20 cellular contexts compared by ENCODE assay signal in genomic region chr10:95506056-95506737, GRCh38. TPM values are rescaled to one million over a fixed set of nuclear protein-coding genes. Genes with fewer than 3 reads are reported as not detected.
A peak's percentile ranks its signal among the peaks of the same experiment; 100 is the strongest.
DNase-seq lines count a peak whose midpoint lies in the region; ATAC-seq, FAIRE-seq and TF ChIP-seq lines count a peak whose summit lies in the region.
"Had no signal": no experiment of that assay in that cellular context is flagged by ENCODE, and none has a peak within 500 bp of the region (broad histone marks: within the 10 kb centered on the region; RNA-seq: fewer than 3 reads in every experiment).

No MANE protein-coding gene starts in this region.

- H3K27ac ChIP-seq in astrocyte (ENCODE audit: low read depth, low read length) = no peak overlapping the region
- H3K27ac ChIP-seq in stomach smooth muscle (ENCODE audit: low read length) = peak overlapping the region; percentile 94
- H3K27ac ChIP-seq in hepatocyte = no peak overlapping the region
- H3K27ac ChIP-seq: PC-9, SJCRH30 had no signal

- no peak for FAIRE-seq in astrocyte (lab: Jason Lieb, UNC)

- H3K4me3 ChIP-seq in astrocyte (ENCODE audit: insufficient read depth, low read depth, low read length) = no peak overlapping the region
- no peak overlapping the region for H3K4me3 ChIP-seq in stomach smooth muscle (ENCODE audit: low read length in 2 of 2)
- H3K4me3 ChIP-seq in hepatocyte = no peak overlapping the region
- H3K4me3 ChIP-seq: MG63, PC-9, SJCRH30 had no signal

- intact Hi-C loops in Calu3 (cut with micrococcal nuclease; ENCODE audit: unreplicated experiment) = no loop called here

- peaks cover 13% of the 10 kb centered on the region for H3K4me1 Mint-ChIP-seq in astrocyte (ENCODE audit: low read depth, unreplicated experiment)
- no peaks in the 10 kb centered on the region for H3K4me1 Mint-ChIP-seq in Calu3 (ENCODE audit: low read depth, unreplicated experiment)
- H3K4me1 Mint-ChIP-seq: activated CD4-positive, alpha-beta memory T cell treated with anti-CD3 and anti-CD28 coated beads, Interleukin-2, amount 10 ng/mL, durations not matched to agents 7 days and 5 days; central memory CD8-positive, alpha-beta T cell had no signal

- H3K36me3 Mint-ChIP-seq in astrocyte (ENCODE audit: low read depth, unreplicated experiment) = no peaks in the 10 kb centered on the region
- H3K36me3 Mint-ChIP-seq in Calu3 (ENCODE audit: insufficient read depth, unreplicated experiment) = no peaks in the 10 kb centered on the region
- H3K36me3 Mint-ChIP-seq: CD8-positive, alpha-beta T cell had no signal

- no peak overlapping the region for H3K9ac ChIP-seq in astrocyte (ENCODE audit: low read length)
- H3K9ac ChIP-seq in stomach smooth muscle (ENCODE audit: low read length in 2 of 2) = peak overlapping the region; percentile 51 to 58

- H3K9me3 Mint-ChIP-seq in astrocyte (ENCODE audit: unreplicated experiment) (no peaks in the 10 kb centered on the region), Calu3 (ENCODE audit: low read depth, unreplicated experiment) (no peaks in the 10 kb centered on the region)
- H3K9me3 Mint-ChIP-seq: activated CD4-positive, alpha-beta memory T cell treated with anti-CD3 and anti-CD28 coated beads, Interleukin-2, amount 10 ng/mL, durations not matched to agents 7 days and 5 days; CD8-positive, alpha-beta T cell; central memory CD8-positive, alpha-beta T cell had no signal

- POLR2A ChIA-PET in HEK293T (lab: Yijun Ruan, JAX) = no interaction called here

- no peak for TF ChIP-seq CTCF in astrocyte (IDR thresholded peaks at IDR 0.05; ENCODE audit: insufficient read depth, low read depth, low read length)
- no peak for TF ChIP-seq CTCF in hepatocyte (IDR thresholded peaks at IDR 0.05; ENCODE audit: poor library complexity)
- no peak for TF ChIP-seq CTCF in Calu3 (IDR thresholded peaks at IDR 0.05; ENCODE audit: unreplicated experiment)

- no peaks in the 10 kb centered on the region for H3K9me2 ChIP-seq in hepatocyte (replicated peaks; ENCODE audit: insufficient read depth)

- ATAC-seq in left lobe of liver = peak; percentile 6
- ATAC-seq: CD8-positive, alpha-beta T cell; left colon had no signal

- H3K4me3 Mint-ChIP-seq in astrocyte (ENCODE audit: unreplicated experiment) (no peak overlapping the region), Calu3 (ENCODE audit: low read depth, unreplicated experiment) (no peak overlapping the region)
- H3K4me3 Mint-ChIP-seq: activated CD4-positive, alpha-beta memory T cell treated with anti-CD3 and anti-CD28 coated beads, Interleukin-2, amount 10 ng/mL, durations not matched to agents 7 days and 5 days; CD8-positive, alpha-beta T cell; central memory CD8-positive, alpha-beta T cell had no signal

- H3K4me1 ChIP-seq in astrocyte (ENCODE audit: insufficient read depth, low read length) = peaks cover 12% of the 10 kb centered on the region
- H3K4me1 ChIP-seq in stomach smooth muscle (ENCODE audit: control insufficient read depth, insufficient read depth, low read length) = peaks cover 83% of the 10 kb centered on the region
- H3K4me1 ChIP-seq in hepatocyte (ENCODE audit: insufficient read depth) = peaks cover 22% of the 10 kb centered on the region
- H3K4me1 ChIP-seq: SJCRH30 had no signal

- H3K79me2 ChIP-seq in astrocyte (ENCODE audit: insufficient read depth, low read length) = no peaks in the 10 kb centered on the region
- H3K79me2 ChIP-seq in hepatocyte = peaks cover 60% of the 10 kb centered on the region

- BruUV-seq in Calu3 (replicated peaks; lab: Mats Ljungman, UMichigan) = no TSS peak

- WGBS in hepatocyte (ENCODE audit: low lambda C conversion rate, missing lambda C conversion rate) = 80% methylated on average over 2 of the region's 2 CpGs

- H3K36me3 ChIP-seq in astrocyte (ENCODE audit: insufficient read depth, low read length) (no peaks in the 10 kb centered on the region), stomach smooth muscle (ENCODE audit: control insufficient read depth in 2 of 2, insufficient read depth in 2 of 2, low read length in 2 of 2) (peaks cover 2% of the 10 kb centered on the region in 2 donors), hepatocyte (replicated peaks; ENCODE audit: insufficient read depth, low read depth) (no peaks in the 10 kb centered on the region)
- H3K36me3 ChIP-seq: MG63, SJCRH30 had no signal

- H3K4me2 ChIP-seq in astrocyte (ENCODE audit: low read length) (no peak overlapping the region), hepatocyte (no peak overlapping the region)
- H3K4me2 ChIP-seq: PC-9 had no signal

- CTCF ChIA-PET in HEK293T (lab: Yijun Ruan, JAX) = no interaction called here
- CTCF ChIA-PET in Calu3 (lab: Charles Lee) = no interaction called here

- H2AFZ ChIP-seq in astrocyte (ENCODE audit: low read depth, low read length) (no peak overlapping the region), hepatocyte (no peak overlapping the region)
- H2AFZ ChIP-seq: PC-9 had no signal

- no peak for DNase-seq in HEK293T (ENCODE audit: extremely low spot score)
- DNase-seq in astrocyte (ENCODE audit: low read depth) = peak; percentile 47
- no peak for DNase-seq in left lobe of liver (ENCODE audit: low spot score)
- DNase-seq in hepatocyte (ENCODE audit: low spot score) = no peak
- DNase-seq in Calu3 = no peak
- no peak for DNase-seq in activated CD4-positive, alpha-beta T cell treated with anti-CD3 and anti-CD28 coated beads for 48 hours
- DNase-seq: activated CD4-positive, alpha-beta memory T cell treated with anti-CD3 and anti-CD28 coated beads, Interleukin-2, amount 10 ng/mL, durations not matched to agents 7 days and 5 days; activated gamma-delta T cell; activated T-cell treated with anti-CD3 and anti-CD28 coated beads for 4 hours; CD8-positive, alpha-beta T cell; DMS53; erythroblast; left colon; MG63; NCI-H748 treated with DMSO at 0.1 percent for 48 hours; PC-9; SJCRH30; substantia nigra had no signal

- H3K27me3 Mint-ChIP-seq in astrocyte (ENCODE audit: low read depth, unreplicated experiment) (peaks cover 4% of the 10 kb centered on the region), Calu3 (ENCODE audit: unreplicated experiment) (no peaks in the 10 kb centered on the region)

- H3K27me3 ChIP-seq in astrocyte (ENCODE audit: insufficient read depth, low read length) (no peaks in the 10 kb centered on the region), stomach smooth muscle (ENCODE audit: control insufficient read depth in 1 of 2, insufficient read depth in 2 of 2, low read length in 2 of 2) (no peaks in the 10 kb centered on the region), hepatocyte (no peaks in the 10 kb centered on the region)
- H3K27me3 ChIP-seq: MG63, SJCRH30 had no signal

- no peaks in the 10 kb centered on the region for H3K9me3 ChIP-seq in astrocyte (ENCODE audit: insufficient read depth, low read depth, low read length)
- no peaks in the 10 kb centered on the region for H3K9me3 ChIP-seq in stomach smooth muscle (ENCODE audit: control insufficient read depth in 2 of 2, low read length in 2 of 2)
- H3K9me3 ChIP-seq in hepatocyte (ENCODE audit: low read depth) = no peaks in the 10 kb centered on the region
- H3K9me3 ChIP-seq: MG63, SJCRH30 had no signal

- no peak overlapping the region for H3K27ac Mint-ChIP-seq in astrocyte (ENCODE audit: unreplicated experiment)
- no peak overlapping the region for H3K27ac Mint-ChIP-seq in Calu3 (ENCODE audit: unreplicated experiment)
- H3K27ac Mint-ChIP-seq: activated CD4-positive, alpha-beta memory T cell treated with anti-CD3 and anti-CD28 coated beads, Interleukin-2, amount 10 ng/mL, durations not matched to agents 7 days and 5 days; CD8-positive, alpha-beta T cell had no signal

- H4K20me1 ChIP-seq in astrocyte (ENCODE audit: insufficient read depth, low read length) (no peaks in the 10 kb centered on the region), hepatocyte (ENCODE audit: insufficient read depth, poor library complexity, severe bottlenecking) (no peaks in the 10 kb centered on the region)

TF ChIP-seq in HEK293T, 16 proteins besides CTCF, POLR2A, EP300 and RAD21:
- peak; percentile 24; the same call in 1 of the 2 replicates for TF ChIP-seq PKNOX1 (IDR thresholded peaks at IDR 0.05)
- TF ChIP-seq FOXA1 (IDR thresholded peaks at IDR 0.05) = no peak
- no peak for TF ChIP-seq HDGF (IDR thresholded peaks at IDR 0.05; ENCODE audit: borderline replicate concordance)
- TF ChIP-seq ARNT (IDR thresholded peaks at IDR 0.05) = no peak
- TF ChIP-seq LEF1 (IDR thresholded peaks at IDR 0.05; ENCODE audit: borderline replicate concordance) = no peak
- no peak for TF ChIP-seq TARDBP (IDR thresholded peaks at IDR 0.05)

RNA-seq across cellular contexts. Expression of gene SORBS1, which starts 55.0 kb away (rescaled TPM):
- total RNA-seq in astrocyte = 5.1 and 6.0 TPM in 2 replicates
- 57.9 TPM for total RNA-seq in left lobe of liver
- total RNA-seq in hepatocyte = 33.1 and 40.2 TPM in 2 replicates
- polyA plus RNA-seq in hepatocyte = 17.0 and 18.2 TPM in 2 replicates
- total RNA-seq in Calu3 (2022) = 2.8 and 4.0 TPM in 2 replicates
